Comparison of ENCODE assay signal across 9 cellular contexts in genomic region chr14:91573528-91573893, GRCh38.
DNase-seq lines count a peak whose midpoint lies in the region; ATAC-seq, FAIRE-seq and TF ChIP-seq lines count a peak whose summit lies in the region.
"Had no signal": no experiment of that assay in that cellular context is flagged by ENCODE, and none has a peak within 500 bp of the region (broad histone marks: within the 10 kb centered on the region; RNA-seq: fewer than 3 reads in every experiment).

No MANE protein-coding gene starts in this region.

- H3K27ac ChIP-seq in HepG2 (ENCODE audit: extremely low read length, insufficient read depth, low read length): no peak overlapping the region
- no peak overlapping the region for H3K27ac ChIP-seq in right lobe of liver
- H3K27ac ChIP-seq in mesenchymal stem cell (ENCODE audit: low read length, poor library complexity, severe bottlenecking): no peak overlapping the region
- peak overlapping the region in 3 of 59 donors; percentile 42 to 79 (median 65) for H3K27ac ChIP-seq in dorsolateral prefrontal cortex
- H3K27ac ChIP-seq in colonic mucosa: no peak overlapping the region

- intact Hi-C loops in HepG2 (cut with micrococcal nuclease; ENCODE audit: unreplicated experiment): no loop called here
- intact Hi-C loops in right lobe of liver (cut with DNase I): no loop called here
- intact Hi-C loops in dorsolateral prefrontal cortex (cut with DNase I): no loop called here
- intact Hi-C loops in colonic mucosa (cut with DNase I): no loop called here

- H3K9ac ChIP-seq in HepG2 (ENCODE audit: insufficient read depth, low read depth, low read length) (no peak overlapping the region), mesenchymal stem cell (ENCODE audit: low read length) (peak overlapping the region; percentile 83), colonic mucosa (ENCODE audit: low read depth in 2 of 2, low read length in 2 of 2) (no peak overlapping the region)

- no peak overlapping the region for H2BK15ac ChIP-seq in mesenchymal stem cell (ENCODE audit: low read depth, poor library complexity, severe bottlenecking)

- H3K36me3 Mint-ChIP-seq in activated naive CD8-positive, alpha-beta T cell treated with anti-CD3 and anti-CD28 coated beads, Interleukin-2, amount 10 ng/mL, durations not matched to agents 7 days and 5 days: no peaks in the 10 kb centered on the region
- no peaks in the 10 kb centered on the region for H3K36me3 Mint-ChIP-seq in type B pancreatic cell

- H3K36me3 ChIP-seq in HepG2 (replicated peaks in 1 of 2; ENCODE audit: control insufficient read depth in 1 of 2, insufficient read depth in 2 of 2, low read length in 2 of 2) (no peaks in the 10 kb centered on the region), right lobe of liver (no peaks in the 10 kb centered on the region), mesenchymal stem cell (ENCODE audit: control insufficient read depth in 1 of 2, insufficient read depth in 2 of 2, low read depth in 1 of 2, low read length in 2 of 2) (no peaks in the 10 kb centered on the region), colonic mucosa (no peaks in the 10 kb centered on the region)

- in situ Hi-C loops in HepG2 (cut with HindIII; ENCODE audit: extremely low pct_ligation_motif_present, low pct_unique_long_range_greater_than_20kb): no loop called here

- ATAC-seq in HepG2 (no peak), right lobe of liver (no peak)
- no peak for ATAC-seq in activated naive CD8-positive, alpha-beta T cell treated with anti-CD3 and anti-CD28 coated beads, Interleukin-2, amount 10 ng/mL, durations not matched to agents 7 days and 5 days (ENCODE audit: low read depth)

- H3K79me2 ChIP-seq in HepG2 (ENCODE audit: insufficient read depth, low read length): no peaks in the 10 kb centered on the region

- CTCF ChIA-PET in HepG2 (lab: Yijun Ruan, JAX; ENCODE audit: low intra/inter-chr PET ratio, low total read pairs): no interaction called here

- H3K4me3 ChIP-seq in HepG2 (replicated peaks in 1 of 3; ENCODE audit: insufficient read depth in 1 of 3, low read depth in 2 of 3, low read length in 3 of 3) (peak overlapping the region in 1 of 3 experiments; percentile 68; a peak in 1 of 6 replicates), right lobe of liver (no peak overlapping the region), mesenchymal stem cell (ENCODE audit: insufficient read depth in 1 of 2, low read depth in 1 of 2, low read length in 2 of 2) (peak overlapping the region in 1 of 2 experiments; percentile 82), dorsolateral prefrontal cortex (peak overlapping the region in 15 of 59 donors; percentile 47 to 68 (median 59)), colonic mucosa (no peak overlapping the region)

- peak overlapping the region; percentile 80 for H3K4me3 Mint-ChIP-seq in activated naive CD8-positive, alpha-beta T cell treated with anti-CD3 and anti-CD28 coated beads, Interleukin-2, amount 10 ng/mL, durations not matched to agents 7 days and 5 days
- peak overlapping the region; percentile 20 for H3K4me3 Mint-ChIP-seq in type B pancreatic cell

- no peak for TF ChIP-seq CTCF in HepG2 (CRISPR knock-in tag; IDR thresholded peaks at IDR 0.05)
- no peak for TF ChIP-seq CTCF in right lobe of liver (IDR thresholded peaks at IDR 0.05)
- no peak for TF ChIP-seq CTCF in type B pancreatic cell (conservative IDR thresholded peaks at IDR 0.05)
- no peak for TF ChIP-seq CTCF in dorsolateral prefrontal cortex (IDR thresholded peaks at IDR 0.05 in 54 of 56, conservative IDR thresholded peaks at IDR 0.05 in 2 of 56; ENCODE audit: low read depth in 1 of 56, partially characterized antibody in 56 of 56)
- TF ChIP-seq CTCF in colonic mucosa (IDR thresholded peaks at IDR 0.05): no peak

- H3K14ac ChIP-seq in mesenchymal stem cell (ENCODE audit: low read length in 2 of 2): no peak overlapping the region

- no peak overlapping the region for H4K91ac ChIP-seq in mesenchymal stem cell (ENCODE audit: low read length)

- TF ChIP-seq EP300 in HepG2 (IDR thresholded peaks at IDR 0.05; ENCODE audit: low read depth in 2 of 2, low read length in 2 of 2): no peak
- TF ChIP-seq EP300 in HepG2 (CRISPR knock-in tag; IDR thresholded peaks at IDR 0.05; ENCODE audit: borderline replicate concordance): no peak

- no peak overlapping the region for H2BK12ac ChIP-seq in mesenchymal stem cell (ENCODE audit: low read length in 2 of 2)

- no peak overlapping the region for H3K23ac ChIP-seq in mesenchymal stem cell (ENCODE audit: low read length in 2 of 2)

- H2AFZ ChIP-seq in HepG2 (ENCODE audit: low read length) (no peak overlapping the region), mesenchymal stem cell (ENCODE audit: low read depth, low read length) (no peak overlapping the region)

- no peak overlapping the region for H4K8ac ChIP-seq in mesenchymal stem cell (ENCODE audit: low read length)

- peaks cover 0 to 33% of the 10 kb centered on the region in 2 experiments; a peak in 3 of 5 replicates for H3K27me3 ChIP-seq in HepG2 (ENCODE audit: control insufficient read depth in 1 of 2, insufficient read depth in 2 of 2, low read length in 2 of 2)
- H3K27me3 ChIP-seq in right lobe of liver: no peaks in the 10 kb centered on the region
- H3K27me3 ChIP-seq in mesenchymal stem cell (ENCODE audit: control insufficient read depth in 1 of 2, insufficient read depth in 1 of 2, low read length in 2 of 2): peaks cover 0 to 23% of the 10 kb centered on the region in 2 experiments
- peaks cover 0 to 21% (median 0%) of the 10 kb centered on the region in 45 donors for H3K27me3 ChIP-seq in dorsolateral prefrontal cortex
- H3K27me3 ChIP-seq in colonic mucosa: peaks cover 3% of the 10 kb centered on the region

- H3K4me2 ChIP-seq in HepG2 (ENCODE audit: low read depth, low read length): peak overlapping the region; percentile 92
- no peak overlapping the region for H3K4me2 ChIP-seq in mesenchymal stem cell (ENCODE audit: low read length, poor library complexity, severe bottlenecking)

- no peak for FAIRE-seq in HepG2 (lab: Jason Lieb, UNC)
- FAIRE-seq: GM12891 had no signal

- no peak overlapping the region for H3K4ac ChIP-seq in mesenchymal stem cell (ENCODE audit: low read depth in 1 of 2, low read length in 2 of 2)

- H3K79me1 ChIP-seq in mesenchymal stem cell (replicated peaks; ENCODE audit: low read length, poor library complexity, severe bottlenecking): no peaks in the 10 kb centered on the region

- no peak overlapping the region for H3K18ac ChIP-seq in mesenchymal stem cell (ENCODE audit: low read depth in 1 of 2, low read length in 2 of 2)

- H3K4me1 ChIP-seq in HepG2 (ENCODE audit: insufficient read depth, low read length) (peaks cover 23% of the 10 kb centered on the region), right lobe of liver (no peaks in the 10 kb centered on the region), mesenchymal stem cell (ENCODE audit: control insufficient read depth, insufficient read depth, low read depth, low read length) (peaks cover 9% of the 10 kb centered on the region), colonic mucosa (no peaks in the 10 kb centered on the region)

- DNase-seq in HepG2 (ENCODE audit: low spot score): no peak
- no peak for DNase-seq in right lobe of liver
- DNase-seq in activated naive CD8-positive, alpha-beta T cell treated with anti-CD3 and anti-CD28 coated beads, Interleukin-2, amount 10 ng/mL, durations not matched to agents 7 days and 5 days: no peak
- no peak for DNase-seq in mesenchymal stem cell
- no peak for DNase-seq in type B pancreatic cell (ENCODE audit: extremely low spot score, unreplicated experiment)
- DNase-seq in dorsolateral prefrontal cortex: no peak
- no peak for DNase-seq in stimulated activated CD4-positive, alpha-beta T cell treated with anti-CD3 and anti-CD28 coated beads, Interleukin-1b, Interleukin-23, amount 100 ng/mL, for 48 hours
- no peak for DNase-seq in colonic mucosa

- peaks cover 42% of the 10 kb centered on the region for H3K27me3 Mint-ChIP-seq in activated naive CD8-positive, alpha-beta T cell treated with anti-CD3 and anti-CD28 coated beads, Interleukin-2, amount 10 ng/mL, durations not matched to agents 7 days and 5 days
- H3K27me3 Mint-ChIP-seq in type B pancreatic cell: peaks cover 61% of the 10 kb centered on the region

- H2BK5ac ChIP-seq in mesenchymal stem cell (ENCODE audit: low read depth, low read length, poor library complexity, severe bottlenecking): no peak overlapping the region

- TF ChIP-seq RAD21 in HepG2 (CRISPR knock-in tag; IDR thresholded peaks at IDR 0.05): no peak

- no peak overlapping the region for H3K27ac Mint-ChIP-seq in activated naive CD8-positive, alpha-beta T cell treated with anti-CD3 and anti-CD28 coated beads, Interleukin-2, amount 10 ng/mL, durations not matched to agents 7 days and 5 days
- H3K27ac Mint-ChIP-seq in type B pancreatic cell: no peak overlapping the region

- H4K20me1 ChIP-seq in HepG2 (ENCODE audit: insufficient read depth, low read length): no peaks in the 10 kb centered on the region

- POLR2A ChIA-PET in HepG2 (lab: Yijun Ruan, JAX): no interaction called here
- POLR2A ChIA-PET in activated naive CD8-positive, alpha-beta T cell treated with anti-CD3 and anti-CD28 coated beads, Interleukin-2, amount 10 ng/mL, durations not matched to agents 7 days and 5 days (lab: Charles Lee): interaction anchor here (0.7 kb wide), 1 partner anchor 15 kb away, joined by 6 read pairs; no protein-coding TSS in a partner anchor

- no peaks in the 10 kb centered on the region for H3K9me3 Mint-ChIP-seq in activated naive CD8-positive, alpha-beta T cell treated with anti-CD3 and anti-CD28 coated beads, Interleukin-2, amount 10 ng/mL, durations not matched to agents 7 days and 5 days
- no peaks in the 10 kb centered on the region for H3K9me3 Mint-ChIP-seq in type B pancreatic cell

- no TSS peak for BruUV-seq in HepG2 (replicated peaks; lab: Mats Ljungman, UMichigan)

- peaks cover 15% of the 10 kb centered on the region for H3K4me1 Mint-ChIP-seq in activated naive CD8-positive, alpha-beta T cell treated with anti-CD3 and anti-CD28 coated beads, Interleukin-2, amount 10 ng/mL, durations not matched to agents 7 days and 5 days
- peaks cover 10% of the 10 kb centered on the region for H3K4me1 Mint-ChIP-seq in type B pancreatic cell (ENCODE audit: unreplicated experiment)

- H3K9me3 ChIP-seq in HepG2 (ENCODE audit: low read length) (no peaks in the 10 kb centered on the region), right lobe of liver (no peaks in the 10 kb centered on the region), mesenchymal stem cell (ENCODE audit: control insufficient read depth, low read length) (no peaks in the 10 kb centered on the region), colonic mucosa (no peaks in the 10 kb centered on the region)

- no peak overlapping the region for H2BK120ac ChIP-seq in mesenchymal stem cell (ENCODE audit: low read depth, low read length)

- H2AK5ac ChIP-seq in mesenchymal stem cell (ENCODE audit: low read length, severe bottlenecking): no peak overlapping the region

- no peak for TF ChIP-seq POLR2A in HepG2 (IDR thresholded peaks at IDR 0.05; ENCODE audit: insufficient read depth in 1 of 2, low read depth in 2 of 2, low read length in 2 of 2)
- no peak for TF ChIP-seq POLR2A in right lobe of liver (IDR thresholded peaks at IDR 0.05)

TF ChIP-seq in HepG2, 621 proteins besides CTCF, POLR2A, EP300 and RAD21:
- 0 out of 2 replicates have a peak, but pooled peaks have one; percentile 24 for TF ChIP-seq EZH2 (conservative IDR thresholded peaks at IDR 0.05; ENCODE audit: low read depth, low read length)
- no peak for TF ChIP-seq TBP (CRISPR knock-in tag; IDR thresholded peaks at IDR 0.05)
